ENCODE assay signal across 13 cellular contexts in the genomic region with DNA sequence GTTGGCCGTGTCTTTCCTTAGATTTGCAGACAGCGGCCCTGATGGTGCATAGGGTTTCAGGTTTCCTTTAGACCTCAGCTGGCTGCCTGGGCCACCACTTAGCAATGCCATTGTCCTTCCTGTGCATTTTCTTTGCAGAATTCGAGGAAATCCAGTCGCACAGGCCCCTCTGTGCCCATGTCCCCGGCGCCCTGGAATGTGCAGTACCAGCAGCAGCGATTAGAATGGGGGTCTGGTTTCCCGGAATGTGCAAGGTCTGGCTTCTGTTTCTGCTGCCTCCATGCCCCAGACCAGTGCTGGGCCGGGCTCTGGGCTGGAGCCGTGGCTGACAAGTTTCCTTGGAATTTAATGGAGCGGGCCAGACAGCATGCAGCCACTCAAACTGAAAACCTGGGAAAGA. TPM values are rescaled to one million over a fixed set of nuclear protein-coding genes. Genes with fewer than 3 reads are reported as not detected.
DNase-seq lines count a peak whose midpoint lies in the region; ATAC-seq and TF ChIP-seq lines count a peak whose summit lies in the region.
"Had no signal": no experiment of that assay in that cellular context is flagged by ENCODE, and none has a peak within 500 bp of the region (broad histone marks: within the 10 kb centered on the region; RNA-seq: fewer than 3 reads in every experiment).

No MANE protein-coding gene starts in this region.

- no peaks in the 10 kb centered on the region for H3K36me3 ChIP-seq in ectodermal cell (ENCODE audit: control insufficient read depth, insufficient read depth, low read length)
- H3K36me3 ChIP-seq in SJCRH30 = no peaks in the 10 kb centered on the region

- CTCF ChIA-PET in GM10248 (lab: Yijun Ruan, JAX) = no interaction called here
- CTCF ChIA-PET in HEK293T (lab: Yijun Ruan, JAX) = no interaction called here

- ATAC-seq in left lobe of liver = no peak
- ATAC-seq: T-cell had no signal

- H3K27me3 ChIP-seq in ectodermal cell (ENCODE audit: control insufficient read depth, insufficient read depth, low read length, poor library complexity, severe bottlenecking) = no peaks in the 10 kb centered on the region
- no peaks in the 10 kb centered on the region for H3K27me3 ChIP-seq in SJCRH30

- peak overlapping the region; percentile 39 for H3K27ac ChIP-seq in ectodermal cell (ENCODE audit: insufficient read depth, low read depth, low read length, poor library complexity, severe bottlenecking)
- peak overlapping the region; percentile 59 for H3K27ac ChIP-seq in substantia nigra (ENCODE audit: low read depth, low read length, poor library complexity, severe bottlenecking)
- H3K27ac ChIP-seq in SJCRH30 = no peak overlapping the region

- DNase-seq in M059J (ENCODE audit: low read depth) = peak; percentile 48
- DNase-seq in left lobe of liver (ENCODE audit: low spot score) = peak; percentile 27
- DNase-seq in substantia nigra (lab: John Stamatoyannopoulos, UW) = peak in 2 of 49 donors; percentile 54 to 65
- no peak for DNase-seq in SJCRH30
- DNase-seq in GM10248 (ENCODE audit: extremely low spot score) = no peak
- DNase-seq in NCI-H2196 (lab: John Stamatoyannopoulos, UW; ENCODE audit: unreplicated experiment) = no peak
- DNase-seq in HEK293T (ENCODE audit: extremely low spot score) = no peak
- DNase-seq: activated CD4-positive, alpha-beta T cell treated with anti-CD3 and anti-CD28 coated beads, Interleukin-2, amount 50 U/mL, for 48 hours; activated naive CD4-positive, alpha-beta T cell treated with anti-CD3 and anti-CD28 coated beads for 36 hours; NCI-H1092; stimulated activated CD8-positive, alpha-beta memory T cell treated with anti-CD3 and anti-CD28 coated beads, Interleukin-4, amount 100 ng/mL, for 48 hours; T-cell had no signal

- 41 to 42% methylated on average over 11 of the region's 11 CpGs for WGBS in ectodermal cell, 2 experiments

- H3K9me3 ChIP-seq in ectodermal cell (ENCODE audit: control insufficient read depth, low read length) (no peaks in the 10 kb centered on the region), SJCRH30 (replicated peaks) (no peaks in the 10 kb centered on the region)

- POLR2A ChIA-PET in GM10248 (lab: Yijun Ruan, JAX) (no interaction called here), HEK293T (lab: Yijun Ruan, JAX) (no interaction called here)

- H3K4me3 ChIP-seq in ectodermal cell (ENCODE audit: insufficient read depth, low read depth, low read length) (no peak overlapping the region), SJCRH30 (no peak overlapping the region)

- H3K4me1 ChIP-seq in ectodermal cell (ENCODE audit: control insufficient read depth, insufficient read depth, low read length) = peaks cover 15% of the 10 kb centered on the region
- H3K4me1 ChIP-seq in SJCRH30 = no peaks in the 10 kb centered on the region

- TF ChIP-seq CTCF in GM10248 (IDR thresholded peaks at IDR 0.05; ENCODE audit: control extremely low read depth, extremely low read depth, low read depth, missing control alignments) = no peak

TF ChIP-seq in HEK293T, 16 proteins besides CTCF, POLR2A, EP300 and RAD21:
- no peak for TF ChIP-seq TARDBP (IDR thresholded peaks at IDR 0.05)
- no peak for TF ChIP-seq CTBP1 (IDR thresholded peaks at IDR 0.05; ENCODE audit: borderline replicate concordance)
- no peak for TF ChIP-seq BHLHE40 (IDR thresholded peaks at IDR 0.05; ENCODE audit: borderline replicate concordance)
- TF ChIP-seq ZNF384 (IDR thresholded peaks at IDR 0.05) = no peak
- no peak for TF ChIP-seq ELF4 (IDR thresholded peaks at IDR 0.05)
- TF ChIP-seq HDGF (IDR thresholded peaks at IDR 0.05; ENCODE audit: borderline replicate concordance) = no peak
- TF ChIP-seq, protein P1, sequence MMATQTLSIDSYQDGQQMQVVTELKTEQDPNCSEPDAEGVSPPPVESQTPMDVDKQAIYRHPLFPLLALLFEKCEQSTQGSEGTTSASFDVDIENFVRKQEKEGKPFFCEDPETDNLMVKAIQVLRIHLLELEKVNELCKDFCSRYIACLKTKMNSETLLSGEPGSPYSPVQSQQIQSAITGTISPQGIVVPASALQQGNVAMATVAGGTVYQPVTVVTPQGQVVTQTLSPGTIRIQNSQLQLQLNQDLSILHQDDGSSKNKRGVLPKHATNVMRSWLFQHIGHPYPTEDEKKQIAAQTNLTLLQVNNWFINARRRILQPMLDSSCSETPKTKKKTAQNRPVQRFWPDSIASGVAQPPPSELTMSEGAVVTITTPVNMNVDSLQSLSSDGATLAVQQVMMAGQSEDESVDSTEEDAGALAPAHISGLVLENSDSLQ (IDR thresholded peaks at IDR 0.05) = no peak
- TF ChIP-seq LEF1 (IDR thresholded peaks at IDR 0.05; ENCODE audit: borderline replicate concordance) = no peak
- no peak for TF ChIP-seq NFRKB (IDR thresholded peaks at IDR 0.05)
- no peak for TF ChIP-seq FOXM1 (IDR thresholded peaks at IDR 0.05; ENCODE audit: borderline replicate concordance)
- no peak for TF ChIP-seq SP1 (IDR thresholded peaks at IDR 0.05)
- TF ChIP-seq FOXK2 (IDR thresholded peaks at IDR 0.05) = no peak
- TF ChIP-seq ARNT (IDR thresholded peaks at IDR 0.05) = no peak
- no peak for TF ChIP-seq FOXA1 (IDR thresholded peaks at IDR 0.05)
- no peak for TF ChIP-seq L3MBTL2 (conservative IDR thresholded peaks at IDR 0.05)
- no peak for TF ChIP-seq SUZ12 (IDR thresholded peaks at IDR 0.05)

RNA-seq across cellular contexts. Expression of a gene that starts 14.2 kb away (rescaled TPM):
- total RNA-seq in M059J (2014; rRNA removed; shearing (Covaris generic)) = 85.5 and 89.7 TPM in 2 replicates
- 10.6 TPM for polyA plus RNA-seq in ectodermal cell (2013, experiment 1 of 4)
- 11.7 TPM for polyA plus RNA-seq in ectodermal cell (2013, experiment 2 of 4)
- 12.8 TPM for polyA plus RNA-seq in ectodermal cell (2013, experiment 3 of 4)
- polyA plus RNA-seq in ectodermal cell (2013, experiment 4 of 4) = 13.5 TPM
- total RNA-seq in left lobe of liver = 83.1 TPM
- 1.0 and 1.5 TPM in 2 replicates for total RNA-seq in SJCRH30 (2014; rRNA removed; shearing (Covaris generic))
- total RNA-seq: activated naive CD4-positive, alpha-beta T cell treated with anti-CD3 and anti-CD28 coated beads for 36 hours had no signal

RNA-seq across cellular contexts. Expression of a gene that starts 21.1 kb away (rescaled TPM):
- not detected in 2 replicates for total RNA-seq in M059J (2014; rRNA removed; shearing (Covaris generic))
- not detected for polyA plus RNA-seq in ectodermal cell (2013, experiment 1 of 4)
- polyA plus RNA-seq in ectodermal cell (2013, experiment 2 of 4) = not detected
- polyA plus RNA-seq in ectodermal cell (2013, experiment 3 of 4) = not detected
- not detected for polyA plus RNA-seq in ectodermal cell (2013, experiment 4 of 4)
- total RNA-seq in left lobe of liver = not detected
- total RNA-seq in SJCRH30 (2014; rRNA removed; shearing (Covaris generic)) = not detected in 2 replicates
- total RNA-seq: activated naive CD4-positive, alpha-beta T cell treated with anti-CD3 and anti-CD28 coated beads for 36 hours; T-cell had no signal

Comparison
In these comparisons a context has a peak if more than half of its experiments do, and no peak if none do; other contexts are left out.
1. DNase-seq: peak in M059J (single experiment) and left lobe of liver (single experiment); none in SJCRH30 (0 of 2), GM10248 (single experiment), NCI-H2196 (single experiment) and HEK293T (single experiment).
2. RNA of a gene that starts 14.2 kb away (total RNA-seq): 85.5 to 89.7 TPM in M059J and 83.1 TPM in left lobe of liver (single experiment); 1.0 to 1.5 TPM in SJCRH30; every median in the first group is over 10 times any median in the second.